In the genomic region with DNA sequence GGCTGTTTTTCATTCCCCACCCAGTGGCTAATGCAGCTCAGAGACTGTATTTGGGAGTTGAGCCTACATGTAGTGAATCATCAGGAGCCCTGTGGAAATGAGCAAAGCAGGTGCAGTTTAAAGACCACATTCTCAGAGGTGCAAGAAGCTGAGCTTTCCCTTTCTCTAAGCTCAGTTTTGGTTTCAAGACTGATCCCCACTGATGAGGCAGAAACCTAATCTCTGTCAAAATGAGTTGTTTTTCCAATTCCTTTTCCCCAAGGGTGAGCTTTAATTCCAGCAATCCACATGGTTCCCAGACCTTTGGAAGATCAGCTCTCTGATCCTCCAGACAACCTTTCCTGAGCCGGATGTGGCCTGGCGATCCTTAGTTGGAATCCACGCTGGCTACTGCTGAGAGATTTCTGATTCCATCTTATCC, we compare ENCODE assay signal across 22 cellular contexts.
DNase-seq lines count a peak whose midpoint lies in the region; ATAC-seq and TF ChIP-seq lines count a peak whose summit lies in the region.
"Had no signal": no experiment of that assay in that cellular context is flagged by ENCODE, and none has a peak within 500 bp of the region (broad histone marks: within the 10 kb centered on the region; RNA-seq: fewer than 3 reads in every experiment).

No MANE protein-coding gene starts in this region.

- no peak for TF ChIP-seq CTCF in CD8-positive, alpha-beta T cell (IDR thresholded peaks at IDR 0.05)

- H3K27me3 Mint-ChIP-seq in CD8-positive, alpha-beta T cell (ENCODE audit: low read depth), result peaks cover 9% of the 10 kb centered on the region
- H3K27me3 Mint-ChIP-seq: B cell, IgD-negative memory B cell had no signal

- ATAC-seq in GM18511 (IDR thresholded peaks at IDR 0.05; ENCODE audit: unreplicated experiment), result peak; percentile 54
- peak; percentile 77 for ATAC-seq in GM19463 (IDR thresholded peaks at IDR 0.05; ENCODE audit: unreplicated experiment)
- ATAC-seq in HG03064 (IDR thresholded peaks at IDR 0.05; ENCODE audit: low read depth, unreplicated experiment), result peak; percentile 60
- ATAC-seq in CD8-positive, alpha-beta T cell, result no peak
- ATAC-seq: activated T-cell treated with anti-CD3 and anti-CD28 coated beads, Interleukin-2, amount 50 U/mL, for 4 hours; esophagus mucosa had no signal

- no peak overlapping the region for H3K27ac ChIP-seq in CD8-positive, alpha-beta T cell (ENCODE audit: low read depth, low read length)
- H3K27ac ChIP-seq: dorsolateral prefrontal cortex, suprapubic skin had no signal

- no peaks in the 10 kb centered on the region for H3K4me1 ChIP-seq in CD8-positive, alpha-beta T cell (ENCODE audit: insufficient read depth, low read length)
- H3K4me1 ChIP-seq: suprapubic skin had no signal

- H3K27me3 ChIP-seq in CD8-positive, alpha-beta T cell (ENCODE audit: insufficient read depth, low read length), result no peaks in the 10 kb centered on the region

- no peaks in the 10 kb centered on the region for H3K36me3 Mint-ChIP-seq in CD8-positive, alpha-beta T cell
- H3K36me3 Mint-ChIP-seq: activated naive CD8-positive, alpha-beta T cell treated with anti-CD3 and anti-CD28 coated beads, Interleukin-2, amount 10 ng/mL, durations not matched to agents 7 days and 5 days; IgD-negative memory B cell had no signal

- H3K4me3 Mint-ChIP-seq in CD8-positive, alpha-beta T cell, result no peak overlapping the region
- H3K4me3 Mint-ChIP-seq: activated naive CD8-positive, alpha-beta T cell treated with anti-CD3 and anti-CD28 coated beads, Interleukin-2, amount 10 ng/mL, durations not matched to agents 7 days and 5 days; activated T-cell treated with anti-CD3 and anti-CD28 coated beads, Interleukin-2, amount 50 U/mL, for 4 hours; B cell; IgD-negative memory B cell had no signal

- H3K27ac Mint-ChIP-seq in CD8-positive, alpha-beta T cell, result no peak overlapping the region
- H3K27ac Mint-ChIP-seq: activated naive CD8-positive, alpha-beta T cell treated with anti-CD3 and anti-CD28 coated beads, Interleukin-2, amount 10 ng/mL, durations not matched to agents 7 days and 5 days; B cell; IgD-negative memory B cell had no signal

- intact Hi-C loops in CD8-positive, alpha-beta T cell (cut with DNase I, micrococcal nuclease), result no loop called here
- intact Hi-C loops in posterior cingulate gyrus (cut with DNase I), result no loop called here

- H3K4me1 Mint-ChIP-seq in CD8-positive, alpha-beta T cell (ENCODE audit: low read depth), result peaks cover 10% of the 10 kb centered on the region

- CTCF ChIA-PET in CD8-positive, alpha-beta T cell (lab: Charles Lee), result interaction anchor here (0.6 to 1.7 kb wide), 3 partner anchors 16 to 942 kb away, joined by 3 to 5 read pairs (median 4); no protein-coding TSS in a partner anchor

- POLR2A ChIA-PET in CD8-positive, alpha-beta T cell (lab: Charles Lee), result no interaction called here

- no peaks in the 10 kb centered on the region for H3K9me3 Mint-ChIP-seq in CD8-positive, alpha-beta T cell
- H3K9me3 Mint-ChIP-seq: activated naive CD8-positive, alpha-beta T cell treated with anti-CD3 and anti-CD28 coated beads, Interleukin-2, amount 10 ng/mL, durations not matched to agents 7 days and 5 days; activated T-cell treated with anti-CD3 and anti-CD28 coated beads, Interleukin-2, amount 50 U/mL, for 4 hours; IgD-negative memory B cell had no signal

- no peaks in the 10 kb centered on the region for H3K9me3 ChIP-seq in CD8-positive, alpha-beta T cell (ENCODE audit: low read length)
- H3K9me3 ChIP-seq: suprapubic skin had no signal

- no peak overlapping the region for H3K4me3 ChIP-seq in CD8-positive, alpha-beta T cell (ENCODE audit: low read depth, low read length)
- H3K4me3 ChIP-seq: dorsolateral prefrontal cortex, suprapubic skin had no signal

- no peaks in the 10 kb centered on the region for H3K36me3 ChIP-seq in CD8-positive, alpha-beta T cell (ENCODE audit: insufficient read depth, low read length)
- H3K36me3 ChIP-seq: suprapubic skin had no signal

- peak; percentile 62 for DNase-seq in fibroblast of peridontal ligament (ENCODE audit: extremely low read depth)
- DNase-seq in CD8-positive, alpha-beta T cell, result no peak
- DNase-seq in posterior cingulate gyrus, result no peak
- DNase-seq in EL, result no peak
- DNase-seq: activated naive CD8-positive, alpha-beta T cell treated with anti-CD3 and anti-CD28 coated beads, Interleukin-2, amount 10 ng/mL, durations not matched to agents 7 days and 5 days; activated T-cell treated with anti-CD3 and anti-CD28 coated beads, Interleukin-2, amount 50 U/mL, for 4 hours; dorsolateral prefrontal cortex; head of caudate nucleus; islet precursor cell; mesenchymal stem cell; NCI-H1048; NCI-H774; retina; Right ventricle myocardium superior; T1000 had no signal
